Comparison of ENCODE assay signal across 27 cellular contexts in the genomic region with DNA sequence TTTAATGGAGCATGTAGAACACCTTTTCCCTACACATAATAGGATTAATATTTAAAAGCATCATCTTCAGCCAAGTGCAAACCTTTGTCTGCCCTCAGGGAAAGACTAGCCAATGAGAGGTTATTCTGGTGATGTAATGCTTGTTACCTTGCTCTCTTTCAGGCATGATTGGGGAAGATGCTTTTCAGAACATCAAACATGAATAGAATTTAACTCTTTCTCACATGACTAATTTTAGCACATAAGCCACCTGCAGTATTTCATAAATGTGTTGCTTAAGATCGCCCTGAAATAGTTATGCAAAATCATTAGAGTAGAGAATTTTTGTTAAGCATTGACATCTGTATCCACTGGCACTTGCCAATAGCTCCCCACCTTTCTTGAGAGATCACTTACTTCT. TPM values are rescaled to one million over a fixed set of nuclear protein-coding genes. Genes with fewer than 3 reads are reported as not detected.
"Had no signal": no experiment of that assay in that cellular context is flagged by ENCODE, and none has a peak within 500 bp of the region (broad histone marks: within the 10 kb centered on the region; RNA-seq: fewer than 3 reads in every experiment).

No MANE protein-coding gene starts in this region.

- H3K27me3 ChIP-seq: brain microvascular endothelial cell, dorsolateral prefrontal cortex, hepatocyte, neutrophil, spleen, testis, upper lobe of left lung had no signal

- DNase-seq: activated CD4-positive, alpha-beta T cell treated with anti-CD3 and anti-CD28 coated beads for 1 hour; activated CD8-positive, alpha-beta memory T cell treated with anti-CD3 and anti-CD28 coated beads for 24 hours; activated CD8-positive, alpha-beta memory T cell treated with anti-CD3 and anti-CD28 coated beads, Interleukin-2, amount 50 U/mL, for 48 hours; activated effector memory CD4-positive, alpha-beta T cell treated with Interleukin-2 at 50 U/mL for 16 hours; activated naive CD4-positive, alpha-beta T cell treated with anti-CD3 and anti-CD28 coated beads, Interleukin-2, amount 10 ng/mL, durations not matched to agents 7 days and 5 days; activated T-cell treated with anti-CD3 and anti-CD28 coated beads, Interleukin-2, amount 50 U/mL, for 48 hours; aorta; brain microvascular endothelial cell; central memory CD4-positive, alpha-beta T cell; dorsolateral prefrontal cortex; endodermal cell; foreskin fibroblast; left colon; lower lobe of right lung; natural killer cell; posterior cingulate gyrus; retina; spleen; stimulated activated CD4-positive, alpha-beta T cell treated with anti-CD3 and anti-CD28 coated beads, Interleukin-4, amount 100 ng/mL, for 4 hours; testis; upper lobe of left lung; WERI-Rb-1 had no signal

- H3K9me3 ChIP-seq: lower lobe of right lung, neutrophil, testis, upper lobe of left lung had no signal

- H3K4me1 ChIP-seq: lower lobe of right lung, spleen, testis, upper lobe of left lung had no signal

- H3K4me3 ChIP-seq: dorsolateral prefrontal cortex, hepatocyte, lower lobe of right lung, spleen, testis, upper lobe of left lung had no signal

- ATAC-seq: left colon; lower lobe of right lung; natural killer cell; stimulated activated memory B cell treated with anti-CD40 and anti-IgM and Interleukin-4, amounts not matched to agents 10 μg/mL and 1 μg/mL and 100 μg/mL, for 72 hours had no signal

- H2AFZ ChIP-seq: hepatocyte had no signal

- H3K4me2 ChIP-seq: hepatocyte had no signal

- H3K27ac ChIP-seq: brain microvascular endothelial cell, dorsolateral prefrontal cortex, epithelial cell of prostate, hepatocyte, lower lobe of right lung, neutrophil, spleen, testis, upper lobe of left lung, WERI-Rb-1 had no signal

- H3K79me2 ChIP-seq: hepatocyte had no signal

- H3K36me3 ChIP-seq: brain microvascular endothelial cell, lower lobe of right lung, neutrophil, spleen, upper lobe of left lung, WERI-Rb-1 had no signal

RNA-seq across cellular contexts. Expression of a gene that starts 10.7 kb away (rescaled TPM):
- total RNA-seq: endodermal cell, left colon, mesenteric fat pad, natural killer cell had no signal
